ENCODE assay signal across 28 cellular contexts in the genomic region with DNA sequence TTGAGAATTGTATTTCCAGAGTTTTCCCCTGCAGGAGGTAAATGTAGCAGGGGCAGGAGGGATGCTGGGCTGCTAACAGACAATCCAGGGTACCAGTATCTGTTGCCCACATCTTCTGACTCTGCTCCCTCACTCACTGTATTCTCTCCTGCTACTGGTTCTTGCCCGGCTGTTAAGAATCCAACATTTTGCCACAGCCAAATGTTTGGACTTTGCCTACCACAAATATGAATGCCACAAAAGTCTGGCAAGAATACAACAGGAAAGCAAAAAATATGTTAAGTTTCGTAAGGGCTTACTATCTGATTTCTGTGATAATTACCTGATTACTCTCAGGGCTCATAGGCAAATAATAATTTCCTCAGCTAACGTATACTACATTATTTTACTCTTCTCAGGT.
DNase-seq lines count a peak whose midpoint lies in the region; ATAC-seq and TF ChIP-seq lines count a peak whose summit lies in the region.
"Had no signal": no experiment of that assay in that cellular context is flagged by ENCODE, and none has a peak within 500 bp of the region (broad histone marks: within the 10 kb centered on the region; RNA-seq: fewer than 3 reads in every experiment).

No MANE protein-coding gene starts in this region.

- in situ Hi-C loops in astrocyte of the cerebellum (cut with HindIII; ENCODE audit: low sequenced_read_pairs) (no loop called here), brain microvascular endothelial cell (cut with HindIII; ENCODE audit: low pct_ligation_motif_present, low sequenced_read_pairs) (no loop called here)

- no peaks in the 10 kb centered on the region for H3K27me3 ChIP-seq in BLaER1 treated with 17β-estradiol and CSF1 and Interleukin-3, amounts not matched to agents 10 nM and 100 nM
- no peaks in the 10 kb centered on the region for H3K27me3 ChIP-seq in brain microvascular endothelial cell (replicated peaks)
- H3K27me3 ChIP-seq: SJSA1 had no signal

- no peak for ATAC-seq in HG03025 (IDR thresholded peaks at IDR 0.05; ENCODE audit: low FRiP score, unreplicated experiment)
- ATAC-seq: CD8-positive, alpha-beta T cell; GM12878; HCT116 had no signal

- no peaks in the 10 kb centered on the region for H4K20me1 ChIP-seq in BLaER1 treated with 17β-estradiol and CSF1 and Interleukin-3, amounts not matched to agents 10 nM and 100 nM

- peaks cover 0 to 3% (median 0%) of the 10 kb centered on the region in 11 experiments; a peak in 2 of 22 replicates for H3K9me3 ChIP-seq in BLaER1 treated with 17β-estradiol and CSF1 and Interleukin-3, amounts not matched to agents 10 nM and 100 nM (replicated peaks in 1 of 11)
- H3K9me3 ChIP-seq: Caco-2, SJSA1 had no signal

- peak; percentile 61 for DNase-seq in M059J (ENCODE audit: low read depth)
- DNase-seq in astrocyte of the cerebellum (ENCODE audit: low read depth): peak; percentile 19
- peak; percentile 18 for DNase-seq in fibroblast of villous mesenchyme (ENCODE audit: low read depth)
- no peak for DNase-seq in brain microvascular endothelial cell
- no peak for DNase-seq in stimulated activated CD4-positive, alpha-beta T cell treated with anti-CD3 and anti-CD28 coated beads, Interleukin-2, amount 100 ng/mL, for 48 hours
- no peak for DNase-seq in OCI-M1 (lab: John Stamatoyannopoulos, UW)
- DNase-seq: AML-193; Caco-2; CD8-positive, alpha-beta T cell; GDM1; MV-4-11; NCI-H1105; NCI-H146; NCI-H2029; NCI-H446 treated with DMSO at 0.1 percent for 48 hours; NCI-H526; NCI-H82; NK-92 treated with Interleukin-12 subunit alpha and Interleukin-12 subunit beta, amount 100 ng/mL, for 24 hours; PC-9; Right ventricle myocardium superior; RPMI8226 had no signal

- TF ChIP-seq CTCF in astrocyte of the cerebellum (IDR thresholded peaks at IDR 0.05; ENCODE audit: low read depth, low read length, missing control alignments): no peak
- no peak for TF ChIP-seq CTCF in fibroblast of villous mesenchyme (IDR thresholded peaks at IDR 0.05; ENCODE audit: insufficient read depth, low read depth, low read length)
- TF ChIP-seq CTCF in brain microvascular endothelial cell (IDR thresholded peaks at IDR 0.05; ENCODE audit: low read depth, low read length, missing control alignments): no peak

- no peak overlapping the region for H3K4me3 ChIP-seq in BLaER1 treated with 17β-estradiol and CSF1 and Interleukin-3, amounts not matched to agents 10 nM and 100 nM
- H3K4me3 ChIP-seq in astrocyte of the cerebellum (ENCODE audit: low read depth, low read length): no peak overlapping the region
- H3K4me3 ChIP-seq in fibroblast of villous mesenchyme (ENCODE audit: low read depth, low read length): no peak overlapping the region
- H3K4me3 ChIP-seq in brain microvascular endothelial cell (ENCODE audit: low read depth, low read length): no peak overlapping the region
- H3K4me3 ChIP-seq: GM12878, PC-9, SJSA1 had no signal

- H3K9ac ChIP-seq in BLaER1 treated with 17β-estradiol and CSF1 and Interleukin-3, amounts not matched to agents 10 nM and 100 nM: no peak overlapping the region
- H3K9ac ChIP-seq: KMS-11 had no signal

- no peak overlapping the region for H3K27ac ChIP-seq in BLaER1 treated with 17β-estradiol and CSF1 and Interleukin-3, amounts not matched to agents 10 nM and 100 nM
- no peak overlapping the region for H3K27ac ChIP-seq in brain microvascular endothelial cell
- H3K27ac ChIP-seq: C4-2B, KMS-11, PC-9, SJSA1 had no signal

- no peaks in the 10 kb centered on the region for H3K36me3 ChIP-seq in BLaER1 treated with 17β-estradiol and CSF1 and Interleukin-3, amounts not matched to agents 10 nM and 100 nM
- H3K36me3 ChIP-seq in brain microvascular endothelial cell (replicated peaks): no peaks in the 10 kb centered on the region
- H3K36me3 ChIP-seq: SJSA1 had no signal

- peak overlapping the region in 8 of 11 experiments; percentile 16 to 61 (median 41); a peak in 14 of 22 replicates for H3K4me2 ChIP-seq in BLaER1 treated with 17β-estradiol and CSF1 and Interleukin-3, amounts not matched to agents 10 nM and 100 nM
- H3K4me2 ChIP-seq: KMS-11, PC-9 had no signal

- peaks cover 0 to 28% (median 10%) of the 10 kb centered on the region in 10 experiments; a peak in 15 of 20 replicates for H3K4me1 ChIP-seq in BLaER1 treated with 17β-estradiol and CSF1 and Interleukin-3, amounts not matched to agents 10 nM and 100 nM
- H3K4me1 ChIP-seq: SJSA1 had no signal

Comparison
In these comparisons a context has a peak if more than half of its experiments do, and no peak if none do; other contexts are left out.
1. DNase-seq: peak in M059J (single experiment), astrocyte of the cerebellum (single experiment) and fibroblast of villous mesenchyme (single experiment); none in brain microvascular endothelial cell (single experiment), stimulated activated CD4-positive, alpha-beta T cell treated with anti-CD3 and anti-CD28 coated beads, Interleukin-2, amount 100 ng/mL, for 48 hours (0 of 2) and OCI-M1 (single experiment).